Comparison of ENCODE assay signal across 12 cellular contexts in the genomic region with DNA sequence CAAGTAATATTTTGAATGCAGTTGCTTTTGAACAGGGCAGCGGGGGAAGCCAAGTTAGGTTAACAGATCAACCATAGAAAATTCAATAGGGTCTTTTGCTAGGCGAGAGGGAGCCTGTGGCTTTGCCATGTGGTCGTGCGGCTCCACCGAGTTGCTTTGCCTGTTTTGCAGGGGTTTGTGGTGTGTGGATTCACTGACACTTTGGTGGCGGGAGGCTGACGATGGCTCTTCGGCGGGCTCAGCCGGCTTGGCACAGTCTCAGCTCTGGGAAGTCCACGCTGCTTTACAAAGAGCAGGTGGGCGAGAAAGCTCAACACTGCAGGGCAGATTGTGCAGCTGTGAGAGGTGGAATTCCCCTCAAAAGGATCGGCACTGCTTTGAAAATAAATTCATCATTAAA.
DNase-seq lines count a peak whose midpoint lies in the region; ATAC-seq and TF ChIP-seq lines count a peak whose summit lies in the region.
"Had no signal": no experiment of that assay in that cellular context is flagged by ENCODE, and none has a peak within 500 bp of the region (broad histone marks: within the 10 kb centered on the region; RNA-seq: fewer than 3 reads in every experiment).

No MANE protein-coding gene starts in this region.

- DNase-seq in NCI-H524 (lab: John Stamatoyannopoulos, UW) (peak; percentile 20 to 40), NCI-H524 treated with DMSO at 0.1 percent for 48 hours (lab: John Stamatoyannopoulos, UW) (no peak), activated T-cell treated with anti-CD3 and anti-CD28 coated beads for 4 hours (peak; percentile 26), left kidney (ENCODE audit: low read depth, low spot score) (peak; percentile 57), foreskin fibroblast (no peak), NCI-H187 treated with DMSO at 0.1 percent for 48 hours (lab: John Stamatoyannopoulos, UW) (no peak)
- DNase-seq in stimulated activated CD8-positive, alpha-beta memory T cell treated with anti-CD3 and anti-CD28 coated beads, Interleukin-4, amount 100 ng/mL, for 48 hours: peak; percentile 60
- DNase-seq: DMS153, kidney glomerular epithelial cell, NCI-H1930, Right ventricle myocardium superior had no signal

- no peak for TF ChIP-seq CTCF in foreskin fibroblast (IDR thresholded peaks at IDR 0.05; ENCODE audit: low read depth, low read length)

- no peak overlapping the region for H3K4me3 ChIP-seq in foreskin fibroblast (ENCODE audit: low read depth in 1 of 2, low read length in 2 of 2)

- ATAC-seq in GM21723 (IDR thresholded peaks at IDR 0.05; ENCODE audit: unreplicated experiment): no peak

Comparison
In these comparisons a context has a peak if more than half of its experiments do, and no peak if none do; other contexts are left out.
1. DNase-seq: peak in NCI-H524 (2 of 2), activated T-cell treated with anti-CD3 and anti-CD28 coated beads for 4 hours (single experiment), left kidney (single experiment) and stimulated activated CD8-positive, alpha-beta memory T cell treated with anti-CD3 and anti-CD28 coated beads, Interleukin-4, amount 100 ng/mL, for 48 hours (single experiment); none in NCI-H524 treated with DMSO at 0.1 percent for 48 hours (single experiment), foreskin fibroblast (0 of 2) and NCI-H187 treated with DMSO at 0.1 percent for 48 hours (single experiment).